ENCODE assay signal across 1 cellular context in the genomic region with DNA sequence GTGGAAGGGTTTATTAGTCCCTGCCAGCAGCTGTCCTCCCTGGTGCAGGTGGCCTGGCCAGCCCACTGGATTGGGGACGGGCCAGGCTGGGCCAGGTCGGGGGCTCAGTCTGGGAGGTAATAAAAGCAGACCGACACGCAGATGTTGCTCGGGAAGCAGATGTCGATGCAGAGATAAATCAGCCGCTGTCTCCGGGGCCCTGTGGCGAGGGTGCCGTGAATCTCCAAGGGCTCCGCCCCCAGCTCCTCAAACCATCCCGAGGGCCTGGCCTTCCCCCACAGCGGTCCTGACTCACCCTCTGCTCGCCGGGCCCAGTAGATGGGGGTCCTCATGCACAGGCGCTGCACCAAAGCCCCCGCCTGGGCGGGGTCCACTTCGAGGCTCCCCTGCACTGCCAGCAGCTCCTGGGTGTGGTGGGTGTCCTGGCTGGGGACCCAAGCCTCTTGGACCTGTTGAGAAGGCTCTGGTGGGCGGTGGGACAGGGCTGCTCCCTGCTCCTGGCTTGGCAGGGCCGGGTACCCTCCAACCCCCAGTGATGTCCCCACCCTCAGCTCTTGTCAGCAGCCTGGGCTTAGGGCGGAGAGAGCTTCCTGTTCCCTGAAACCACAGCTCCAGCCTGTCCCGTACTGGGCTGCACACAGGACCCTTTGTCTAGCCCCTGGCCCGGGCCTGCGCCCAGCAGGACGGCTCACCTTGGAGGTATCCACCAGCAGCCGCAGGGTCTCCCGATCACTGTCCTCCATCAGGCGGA.
TF ChIP-seq lines count a peak whose summit lies in the region.

No MANE protein-coding gene starts in this region.

TF ChIP-seq in HepG2, 621 proteins besides CTCF, POLR2A, EP300 and RAD21:
- TF ChIP-seq ZNF333 (CRISPR knock-in tag; IDR thresholded peaks at IDR 0.05; ENCODE audit: borderline replicate concordance) (no peak), ZNF263 (CRISPR knock-in tag; IDR thresholded peaks at IDR 0.05) (0 out of 2 replicates have a peak, but pooled peaks have one; percentile 17), AGO2 (optimal IDR thresholded peaks at IDR 0.05; ENCODE audit: low read depth, low read length) (peak; percentile 77), CHCHD3 (CRISPR knock-in tag; IDR thresholded peaks at IDR 0.05) (no peak), SRSF9 (IDR thresholded peaks at IDR 0.05; ENCODE audit: borderline replicate concordance, insufficient read depth, low read depth, low read length, poor library complexity, severe bottlenecking) (no peak), ZNF570 (CRISPR knock-in tag; IDR thresholded peaks at IDR 0.05; ENCODE audit: borderline replicate concordance) (no peak), KDM5A (IDR thresholded peaks at IDR 0.05; ENCODE audit: borderline replicate concordance, low read length) (no peak)
